ENCODE assay signal across 16 cellular contexts in the genomic region with DNA sequence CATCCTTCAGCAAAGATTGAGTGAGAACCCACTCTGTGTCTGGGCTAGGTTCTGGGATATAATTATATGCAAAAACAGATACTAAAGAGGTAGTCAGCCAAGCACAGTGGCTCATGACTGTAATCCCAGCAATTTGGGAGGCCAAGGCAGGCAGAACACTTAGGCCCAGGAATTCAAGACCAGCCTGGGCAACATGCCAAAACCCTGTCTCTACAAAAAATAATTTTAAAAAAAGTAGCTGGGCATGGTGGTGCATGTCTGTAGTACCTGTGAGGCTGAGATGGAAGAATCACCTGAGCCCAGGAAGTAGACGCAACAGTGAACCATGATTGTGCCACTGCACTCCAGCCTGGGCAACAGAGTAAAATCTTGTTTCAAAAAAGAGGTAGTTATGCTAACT.
DNase-seq lines count a peak whose midpoint lies in the region; ATAC-seq, FAIRE-seq and TF ChIP-seq lines count a peak whose summit lies in the region.
"Had no signal": no experiment of that assay in that cellular context is flagged by ENCODE, and none has a peak within 500 bp of the region (broad histone marks: within the 10 kb centered on the region; RNA-seq: fewer than 3 reads in every experiment).

No MANE protein-coding gene starts in this region.

- no peaks in the 10 kb centered on the region for H3K4me1 Mint-ChIP-seq in activated naive CD8-positive, alpha-beta T cell treated with anti-CD3 and anti-CD28 coated beads, Interleukin-2, amount 50 U/mL, for 24 hours

- no peak overlapping the region for H3K4me3 Mint-ChIP-seq in activated naive CD8-positive, alpha-beta T cell treated with anti-CD3 and anti-CD28 coated beads, Interleukin-2, amount 50 U/mL, for 24 hours

- no peaks in the 10 kb centered on the region for H3K36me3 Mint-ChIP-seq in activated naive CD8-positive, alpha-beta T cell treated with anti-CD3 and anti-CD28 coated beads, Interleukin-2, amount 50 U/mL, for 24 hours (ENCODE audit: low read depth)

- no peak overlapping the region for H3K4me3 ChIP-seq in WERI-Rb-1 (ENCODE audit: low read depth, low read length)
- H3K4me3 ChIP-seq in thyroid gland (replicated peaks in 1 of 3) = no peak overlapping the region
- H3K4me3 ChIP-seq in small intestine (ENCODE audit: low read depth in 1 of 2, low read length in 2 of 2) = no peak overlapping the region
- no peak overlapping the region for H3K4me3 ChIP-seq in lower lobe of right lung
- H3K4me3 ChIP-seq: A549, SJSA1 had no signal

- DNase-seq in NCI-H82 (lab: John Stamatoyannopoulos, UW) (peak; percentile 64), NCI-H82 treated with DMSO at 0.1 percent for 48 hours (lab: John Stamatoyannopoulos, UW; ENCODE audit: unreplicated experiment) (no peak), WERI-Rb-1 (no peak), kidney tubule cell (ENCODE audit: low spot score) (peak; percentile 63), thyroid gland (peak; percentile 41 to 51), small intestine (no peak), lower lobe of right lung (no peak)
- no peak for DNase-seq in activated naive CD8-positive, alpha-beta T cell treated with anti-CD3 and anti-CD28 coated beads, Interleukin-2, amount 50 U/mL, for 24 hours
- DNase-seq: AML-193, Caco-2, NCI-H1694, NCI-H510A, RPMI8226 had no signal

- no peaks in the 10 kb centered on the region for H3K36me3 ChIP-seq in WERI-Rb-1
- H3K36me3 ChIP-seq in thyroid gland = no peaks in the 10 kb centered on the region
- H3K36me3 ChIP-seq in small intestine (ENCODE audit: control insufficient read depth in 2 of 2, insufficient read depth in 2 of 2, low read length in 2 of 2) = no peaks in the 10 kb centered on the region
- no peaks in the 10 kb centered on the region for H3K36me3 ChIP-seq in lower lobe of right lung
- H3K36me3 ChIP-seq: SJSA1 had no signal

- no peaks in the 10 kb centered on the region for H3K27me3 ChIP-seq in WERI-Rb-1 (ENCODE audit: insufficient read depth, low read depth, severe bottlenecking)
- H3K27me3 ChIP-seq in thyroid gland = no peaks in the 10 kb centered on the region
- H3K27me3 ChIP-seq in small intestine (ENCODE audit: control insufficient read depth in 2 of 2, insufficient read depth in 2 of 2, low read length in 2 of 2) = no peaks in the 10 kb centered on the region
- H3K27me3 ChIP-seq in lower lobe of right lung (ENCODE audit: low read depth) = no peaks in the 10 kb centered on the region
- H3K27me3 ChIP-seq: SJSA1 had no signal

- H3K4me1 ChIP-seq in thyroid gland = no peaks in the 10 kb centered on the region
- no peaks in the 10 kb centered on the region for H3K4me1 ChIP-seq in small intestine (ENCODE audit: control insufficient read depth in 2 of 2, insufficient read depth in 1 of 2, low read depth in 1 of 2, low read length in 1 of 2)
- no peaks in the 10 kb centered on the region for H3K4me1 ChIP-seq in lower lobe of right lung
- H3K4me1 ChIP-seq: A549, Caco-2, SJSA1 had no signal

- TF ChIP-seq CTCF in WERI-Rb-1 (IDR thresholded peaks at IDR 0.05; ENCODE audit: low read depth, low read length) = no peak
- no peak for TF ChIP-seq CTCF in thyroid gland (IDR thresholded peaks at IDR 0.05)
- no peak for TF ChIP-seq CTCF in lower lobe of right lung (IDR thresholded peaks at IDR 0.05)

- H3K27me3 Mint-ChIP-seq in activated naive CD8-positive, alpha-beta T cell treated with anti-CD3 and anti-CD28 coated beads, Interleukin-2, amount 50 U/mL, for 24 hours = peaks cover 2% of the 10 kb centered on the region

- intact Hi-C loops in thyroid gland (cut with DNase I) (no loop called here), lower lobe of right lung (cut with DNase I) (no loop called here)

- H3K27ac ChIP-seq in WERI-Rb-1 (peak overlapping the region; percentile 92), thyroid gland (no peak overlapping the region), small intestine (ENCODE audit: low read depth in 1 of 2, low read length in 1 of 2) (no peak overlapping the region), lower lobe of right lung (no peak overlapping the region)
- H3K27ac ChIP-seq: A549, SJSA1 had no signal

- WGBS in thyroid gland, 2 donors = 93 to 95% methylated on average over 1 of the region's 1 CpG
- 95 to 100% (median 99%) methylated on average over 1 of the region's 1 CpG for WGBS in small intestine, 3 donors

- no peak for TF ChIP-seq POLR2A in thyroid gland (IDR thresholded peaks at IDR 0.05)

- ATAC-seq in lower lobe of right lung = no peak
- ATAC-seq in activated naive CD8-positive, alpha-beta T cell treated with anti-CD3 and anti-CD28 coated beads, Interleukin-2, amount 50 U/mL, for 24 hours = no peak
- ATAC-seq: A549 had no signal

- H3K27ac Mint-ChIP-seq in activated naive CD8-positive, alpha-beta T cell treated with anti-CD3 and anti-CD28 coated beads, Interleukin-2, amount 50 U/mL, for 24 hours = no peak overlapping the region

- H3K9me3 ChIP-seq in WERI-Rb-1 (ENCODE audit: severe bottlenecking) = peaks cover 2% of the 10 kb centered on the region
- H3K9me3 ChIP-seq in thyroid gland = no peaks in the 10 kb centered on the region
- H3K9me3 ChIP-seq in small intestine (ENCODE audit: control insufficient read depth, low read depth) = no peaks in the 10 kb centered on the region
- H3K9me3 ChIP-seq in lower lobe of right lung = no peaks in the 10 kb centered on the region
- H3K9me3 ChIP-seq: A549, Caco-2, SJSA1 had no signal

- no peaks in the 10 kb centered on the region for H3K9me3 Mint-ChIP-seq in activated naive CD8-positive, alpha-beta T cell treated with anti-CD3 and anti-CD28 coated beads, Interleukin-2, amount 50 U/mL, for 24 hours

- FAIRE-seq in small intestine (lab: Jason Lieb, UNC) = no peak
- FAIRE-seq: A549, H54 had no signal

Comparison
In these comparisons a context has a peak if more than half of its experiments do, and no peak if none do; other contexts are left out.
1. DNase-seq: peak in NCI-H82 (single experiment), kidney tubule cell (single experiment) and thyroid gland (2 of 2); none in NCI-H82 treated with DMSO at 0.1 percent for 48 hours (single experiment), WERI-Rb-1 (single experiment), small intestine (single experiment), lower lobe of right lung (single experiment) and activated naive CD8-positive, alpha-beta T cell treated with anti-CD3 and anti-CD28 coated beads, Interleukin-2, amount 50 U/mL, for 24 hours (single experiment).